ENCODE assay signal across 15 cellular contexts in genomic region chr1:226541631-226542622, GRCh38. TPM values are rescaled to one million over a fixed set of nuclear protein-coding genes. Genes with fewer than 3 reads are reported as not detected.
DNase-seq lines count a peak whose midpoint lies in the region; ATAC-seq and TF ChIP-seq lines count a peak whose summit lies in the region.
"Had no signal": no experiment of that assay in that cellular context is flagged by ENCODE, and none has a peak within 500 bp of the region (broad histone marks: within the 10 kb centered on the region; RNA-seq: fewer than 3 reads in every experiment).

No MANE protein-coding gene starts in this region.

- 93% methylated on average over 14 of the region's 14 CpGs for WGBS in hepatocyte (ENCODE audit: low lambda C conversion rate, missing lambda C conversion rate)

- no peaks in the 10 kb centered on the region for H3K9me3 ChIP-seq in hepatocyte (ENCODE audit: low read depth)
- H3K9me3 ChIP-seq in skeletal muscle tissue (ENCODE audit: control insufficient read depth in 3 of 3, low read length in 3 of 3), result no peaks in the 10 kb centered on the region
- H3K9me3 ChIP-seq: A549 had no signal

- H4K20me1 ChIP-seq in hepatocyte (ENCODE audit: insufficient read depth, poor library complexity, severe bottlenecking), result no peaks in the 10 kb centered on the region

- H3K4me2 ChIP-seq in hepatocyte, result no peak overlapping the region
- H3K4me2 ChIP-seq: A549 had no signal

- H3K4me1 ChIP-seq in hepatocyte (ENCODE audit: insufficient read depth) (no peaks in the 10 kb centered on the region), skeletal muscle tissue (ENCODE audit: control insufficient read depth in 3 of 3, insufficient read depth in 3 of 3, low read length in 3 of 3) (peaks cover 23 to 27% (median 27%) of the 10 kb centered on the region in 3 donors)
- H3K4me1 ChIP-seq: A549 had no signal

- H3K27ac ChIP-seq in hepatocyte (no peak overlapping the region), skeletal muscle tissue (ENCODE audit: low read depth, low read length) (peak overlapping the region; percentile 28)
- H3K27ac ChIP-seq: A549 had no signal

- no peak for ATAC-seq in GM21515 (IDR thresholded peaks at IDR 0.05; ENCODE audit: unreplicated experiment)
- ATAC-seq: A549, SK-N-SH treated with all-trans-retinoic acid at 6 μM for 48 hours had no signal

- H3K4me3 ChIP-seq in hepatocyte, result no peak overlapping the region
- peak overlapping the region in 2 of 3 donors; percentile 39 to 60 for H3K4me3 ChIP-seq in skeletal muscle tissue (ENCODE audit: low read length in 3 of 3)
- H3K4me3 ChIP-seq: A549, lung had no signal

- H3K27me3 ChIP-seq in hepatocyte, result peaks cover 2% of the 10 kb centered on the region
- H3K27me3 ChIP-seq in skeletal muscle tissue (ENCODE audit: control insufficient read depth in 3 of 3, insufficient read depth in 3 of 3, low read length in 3 of 3), result no peaks in the 10 kb centered on the region

- no peaks in the 10 kb centered on the region for H3K36me3 ChIP-seq in hepatocyte (replicated peaks; ENCODE audit: insufficient read depth, low read depth)
- H3K36me3 ChIP-seq in skeletal muscle tissue (ENCODE audit: control insufficient read depth in 3 of 3, insufficient read depth in 3 of 3, low read length in 3 of 3), result no peaks in the 10 kb centered on the region

- H2AFZ ChIP-seq in hepatocyte, result no peak overlapping the region

- peak overlapping the region in 1 of 3 donors; percentile 40 for H3K9ac ChIP-seq in skeletal muscle tissue (ENCODE audit: low read depth in 1 of 3, low read length in 3 of 3)

- H3K9me2 ChIP-seq in hepatocyte (replicated peaks; ENCODE audit: insufficient read depth), result no peaks in the 10 kb centered on the region

- in situ Hi-C loops in SK-MEL-5 (cut with HindIII; ENCODE audit: low pct_unique_long_range_greater_than_20kb, low sequenced_read_pairs), result loop anchor here (25.0 kb wide), 1 partner anchor 105 kb away; no protein-coding TSS in a partner anchor

- no peaks in the 10 kb centered on the region for H3K79me2 ChIP-seq in hepatocyte

- TF ChIP-seq CTCF in hepatocyte (IDR thresholded peaks at IDR 0.05; ENCODE audit: poor library complexity), result no peak

- peak; percentile 4 for DNase-seq in NCI-H748 (lab: John Stamatoyannopoulos, UW; ENCODE audit: unreplicated experiment)
- no peak for DNase-seq in NCI-H748 treated with DMSO at 0.1 percent for 48 hours (lab: John Stamatoyannopoulos, UW)
- DNase-seq in SK-MEL-5 (ENCODE audit: low read depth, low spot score), result peak; percentile 37
- DNase-seq in hepatocyte (ENCODE audit: low spot score), result peak; percentile 57
- no peak for DNase-seq in NCI-H2171 (lab: John Stamatoyannopoulos, UW)
- DNase-seq in NCI-H446 treated with DMSO at 0.1 percent for 48 hours (lab: John Stamatoyannopoulos, UW), result no peak
- DNase-seq: activated CD8-positive, alpha-beta memory T cell treated with anti-CD3 and anti-CD28 coated beads for 24 hours; activated gamma-delta T cell; hippocampal formation; trophoblast cell had no signal

RNA-seq across cellular contexts. Expression of gene STUM, which starts 6.6 kb away (rescaled TPM):
- 0.27 and 0.32 TPM in 2 replicates for total RNA-seq in SK-MEL-5 (2014; rRNA removed; shearing (Covaris generic))
- polyA plus RNA-seq in SK-MEL-5 (2015; cell fraction: cytosol; rRNA removed), result 0.30 and 0.32 TPM in 2 replicates
- polyA plus RNA-seq in SK-MEL-5 (2015; cell fraction: nucleus; rRNA removed), result 0.99 and 1.5 TPM in 2 replicates
- total RNA-seq in hepatocyte (0.07 and 0.16 TPM in 2 replicates), skeletal muscle tissue (2.6 TPM)
- 0.06 TPM in 1 of 2 replicates, not detected in the other for polyA plus RNA-seq in hepatocyte
- polyA plus RNA-seq: A549 had no signal

Comparison
In these comparisons a context has a peak if more than half of its experiments do, and no peak if none do; other contexts are left out.
1. DNase-seq: peak in NCI-H748 (single experiment), SK-MEL-5 (single experiment) and hepatocyte (single experiment); none in NCI-H748 treated with DMSO at 0.1 percent for 48 hours (single experiment), NCI-H2171 (single experiment) and NCI-H446 treated with DMSO at 0.1 percent for 48 hours (single experiment).